Comparison of ENCODE assay signal across 8 cellular contexts in the genomic region with DNA sequence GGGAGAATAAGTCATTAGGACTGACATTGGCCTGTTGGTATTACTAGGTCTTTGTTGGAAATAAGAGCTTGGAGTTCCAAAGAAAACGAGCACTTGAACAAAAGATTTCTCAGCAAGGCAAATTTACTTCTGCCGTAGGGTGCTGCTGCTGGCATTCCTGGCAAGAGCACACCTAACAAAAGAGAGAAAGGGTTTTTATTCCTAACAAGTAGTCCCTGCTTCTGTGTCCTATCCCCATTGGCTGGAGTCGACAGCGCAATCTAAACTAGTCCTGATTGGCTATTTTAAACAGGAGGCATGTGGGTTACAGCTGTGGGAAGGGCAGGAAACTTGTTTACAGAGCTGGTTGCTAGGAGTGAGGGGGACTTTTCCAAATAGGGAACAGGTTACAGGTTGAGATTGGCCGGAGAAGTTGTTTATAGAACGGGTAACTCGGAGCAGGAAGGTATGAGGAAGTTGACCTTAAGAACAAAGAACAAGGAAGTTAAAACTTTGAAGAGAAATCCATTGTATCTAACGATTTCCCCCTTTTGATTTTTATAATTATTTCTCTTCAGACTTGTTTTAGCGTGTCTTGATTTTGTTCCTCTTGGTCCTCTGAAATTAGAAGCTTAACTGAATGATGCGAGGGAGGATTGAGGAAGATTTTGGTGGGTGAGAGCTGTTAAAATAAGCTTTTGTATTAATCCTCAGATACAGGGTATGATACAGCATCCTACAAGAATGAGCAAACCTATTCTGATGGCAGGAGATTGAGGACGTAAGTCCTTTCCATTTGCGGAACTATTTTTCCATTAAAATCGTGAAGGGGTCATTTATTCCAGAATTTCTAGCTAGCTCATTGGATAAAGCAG. TPM values are rescaled to one million over a fixed set of nuclear protein-coding genes. Genes with fewer than 3 reads are reported as not detected.
DNase-seq lines count a peak whose midpoint lies in the region; ATAC-seq and TF ChIP-seq lines count a peak whose summit lies in the region.

No MANE protein-coding gene starts in this region.

- peaks cover 53 to 86% (median 67%) of the 10 kb centered on the region in 4 donors for H3K4me1 Mint-ChIP-seq in CD4-positive, alpha-beta memory T cell
- peaks cover 84% of the 10 kb centered on the region for H3K4me1 Mint-ChIP-seq in activated naive CD8-positive, alpha-beta T cell treated with anti-CD3 and anti-CD28 coated beads, Interleukin-2, amount 50 U/mL, for 24 hours
- H3K4me1 Mint-ChIP-seq in memory B cell: peaks cover 53% of the 10 kb centered on the region

- DNase-seq in CD4-positive, alpha-beta memory T cell: no peak
- DNase-seq in KBM-7 (peak; percentile 90), memory B cell (ENCODE audit: low spot score in 2 of 2) (peak in 1 of 2 donors; percentile 42), dedifferentiated amniotic fluid mesenchymal stem cell (ENCODE audit: extremely low spot score) (no peak), foreskin keratinocyte (no peak)
- no peak for DNase-seq in activated naive CD8-positive, alpha-beta T cell treated with anti-CD3 and anti-CD28 coated beads, Interleukin-2, amount 50 U/mL, for 24 hours

- in situ Hi-C loops in KBM-7 (cut with MboI; ENCODE audit: low pct_unique_long_range_greater_than_20kb, low sequenced_read_pairs): no loop called here

- CTCF ChIA-PET in CD4-positive, alpha-beta memory T cell (lab: Charles Lee; ENCODE audit: partially characterized antibody): interaction anchor here (1.0 to 1.2 kb wide), 2 partner anchors 14 to 64 kb away, joined by 3 to 4 read pairs; no protein-coding TSS in a partner anchor

- no peaks in the 10 kb centered on the region for H3K27me3 ChIP-seq in CD4-positive, alpha-beta memory T cell (ENCODE audit: insufficient read depth, low read length)
- no peaks in the 10 kb centered on the region for H3K27me3 ChIP-seq in foreskin keratinocyte

- intact Hi-C loops in CD4-positive, alpha-beta memory T cell (cut with micrococcal nuclease): no loop called here

- peaks cover 2 to 80% (median 75%) of the 10 kb centered on the region in 8 donors for H3K9me3 Mint-ChIP-seq in CD4-positive, alpha-beta memory T cell
- peaks cover 24% of the 10 kb centered on the region for H3K9me3 Mint-ChIP-seq in activated naive CD8-positive, alpha-beta T cell treated with anti-CD3 and anti-CD28 coated beads, Interleukin-2, amount 50 U/mL, for 24 hours
- peaks cover 25% of the 10 kb centered on the region for H3K9me3 Mint-ChIP-seq in memory B cell

- H3K36me3 ChIP-seq in CD4-positive, alpha-beta memory T cell (ENCODE audit: insufficient read depth, low read length): peaks cover 68% of the 10 kb centered on the region

- peaks cover 0 to 1% of the 10 kb centered on the region in 2 donors for H3K27me3 Mint-ChIP-seq in CD4-positive, alpha-beta memory T cell
- peaks cover 5% of the 10 kb centered on the region for H3K27me3 Mint-ChIP-seq in activated naive CD8-positive, alpha-beta T cell treated with anti-CD3 and anti-CD28 coated beads, Interleukin-2, amount 50 U/mL, for 24 hours
- no peaks in the 10 kb centered on the region for H3K27me3 Mint-ChIP-seq in memory B cell

- peak overlapping the region; percentile 14 for H3K27ac ChIP-seq in CD4-positive, alpha-beta memory T cell (ENCODE audit: low read depth, low read length)
- H3K27ac ChIP-seq in foreskin keratinocyte: no peak overlapping the region

- H3K9me3 ChIP-seq in CD4-positive, alpha-beta memory T cell (ENCODE audit: control insufficient read depth in 1 of 2, low read length in 2 of 2): peaks cover 25 to 53% of the 10 kb centered on the region in 2 donors

- POLR2A ChIA-PET in CD4-positive, alpha-beta memory T cell (lab: Charles Lee; ENCODE audit: partially characterized antibody): interaction anchor here (1.1 to 8.0 kb wide), 9 partner anchors 10 to 235 kb away, joined by 3 to 108 read pairs (median 7); a partner anchor contains a TSS

- TF ChIP-seq CTCF in foreskin keratinocyte (conservative IDR thresholded peaks at IDR 0.05): no peak

- H3K27ac Mint-ChIP-seq in CD4-positive, alpha-beta memory T cell: peak overlapping the region; percentile 10 to 99 (median 92)
- peak overlapping the region; percentile 99 for H3K27ac Mint-ChIP-seq in activated naive CD8-positive, alpha-beta T cell treated with anti-CD3 and anti-CD28 coated beads, Interleukin-2, amount 50 U/mL, for 24 hours
- peak overlapping the region; percentile 97 for H3K27ac Mint-ChIP-seq in memory B cell

- peak overlapping the region; percentile 49 to 96 (median 77) for H3K4me3 Mint-ChIP-seq in CD4-positive, alpha-beta memory T cell
- H3K4me3 Mint-ChIP-seq in activated naive CD8-positive, alpha-beta T cell treated with anti-CD3 and anti-CD28 coated beads, Interleukin-2, amount 50 U/mL, for 24 hours: peak overlapping the region; percentile 90
- H3K4me3 Mint-ChIP-seq in memory B cell: peak overlapping the region; percentile 39

- peaks cover 59% of the 10 kb centered on the region for H3K4me1 ChIP-seq in CD4-positive, alpha-beta memory T cell (ENCODE audit: insufficient read depth, low read length)
- peaks cover 30% of the 10 kb centered on the region for H3K4me1 ChIP-seq in foreskin keratinocyte

- peak overlapping the region; percentile 30 to 92 for H3K4me3 ChIP-seq in CD4-positive, alpha-beta memory T cell (ENCODE audit: low read length in 2 of 2)

- peaks cover 79 to 93% of the 10 kb centered on the region in 2 donors for H3K36me3 Mint-ChIP-seq in CD4-positive, alpha-beta memory T cell
- H3K36me3 Mint-ChIP-seq in activated naive CD8-positive, alpha-beta T cell treated with anti-CD3 and anti-CD28 coated beads, Interleukin-2, amount 50 U/mL, for 24 hours (ENCODE audit: low read depth): peaks cover 89% of the 10 kb centered on the region
- H3K36me3 Mint-ChIP-seq in memory B cell: peaks cover 67% of the 10 kb centered on the region

- ATAC-seq in activated naive CD8-positive, alpha-beta T cell treated with anti-CD3 and anti-CD28 coated beads, Interleukin-2, amount 50 U/mL, for 24 hours: no peak
- ATAC-seq in memory B cell (ENCODE audit: low read depth): no peak
- ATAC-seq in GM18517 (IDR thresholded peaks at IDR 0.05; ENCODE audit: unreplicated experiment): no peak
- ATAC-seq in HG03025 (IDR thresholded peaks at IDR 0.05; ENCODE audit: low FRiP score, unreplicated experiment): no peak
- ATAC-seq in foreskin keratinocyte: no peak

RNA-seq across cellular contexts. Expression of a gene that starts 3.4 kb away (rescaled TPM):
- total RNA-seq in CD4-positive, alpha-beta memory T cell: 10 to 100 TPM; 73.8 to 78.4 TPM
- 10 to 100 TPM; 30.8 to 88.8 TPM for polyA plus RNA-seq in CD4-positive, alpha-beta memory T cell
- 34.0 and 42.6 TPM in 2 replicates for total RNA-seq in foreskin keratinocyte
- 8.4 and 9.1 TPM in 2 replicates for polyA plus RNA-seq in foreskin keratinocyte

Comparison
In these comparisons a context has a peak if more than half of its experiments do, and no peak if none do; other contexts are left out.
1. H3K4me3 Mint-ChIP-seq: peak in every context shown above with its lines; median percentile 90 in activated naive CD8-positive, alpha-beta T cell treated with anti-CD3 and anti-CD28 coated beads, Interleukin-2, amount 50 U/mL, for 24 hours; 77 in CD4-positive, alpha-beta memory T cell; 39 in memory B cell.